Comparison of ENCODE assay signal across 25 cellular contexts in the genomic region with DNA sequence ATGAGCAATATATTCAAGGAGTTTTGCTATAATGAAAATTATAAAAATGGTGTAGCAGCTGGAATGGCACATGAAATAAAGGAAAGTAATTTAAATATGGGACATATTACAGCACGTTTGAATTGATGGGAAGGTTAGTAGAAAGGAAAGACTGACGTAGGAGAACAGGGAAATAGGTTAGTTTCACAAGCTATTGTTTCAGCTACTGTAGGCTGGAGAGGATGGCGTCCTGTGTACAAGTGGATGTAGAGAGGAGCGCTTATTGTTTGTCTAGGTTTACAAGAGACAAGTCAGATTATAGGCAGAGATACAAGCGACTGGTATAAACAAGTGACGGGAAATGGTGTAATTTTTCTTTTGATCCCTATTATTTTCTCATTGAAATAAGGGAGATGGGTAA.
"Had no signal": no experiment of that assay in that cellular context is flagged by ENCODE, and none has a peak within 500 bp of the region (broad histone marks: within the 10 kb centered on the region; RNA-seq: fewer than 3 reads in every experiment).

No MANE protein-coding gene starts in this region.

- H3K27me3 Mint-ChIP-seq: activated naive CD8-positive, alpha-beta T cell treated with anti-CD3 and anti-CD28 coated beads, Interleukin-2, amount 50 U/mL, for 24 hours; brain had no signal

- H3K4me3 Mint-ChIP-seq: activated CD4-positive, alpha-beta memory T cell treated with anti-CD3 and anti-CD28 coated beads for 36 hours; activated CD4-positive, alpha-beta T cell treated with anti-CD3 and anti-CD28 coated beads, Interleukin-2, amount 10 ng/mL, durations not matched to agents 7 days and 5 days; activated naive CD8-positive, alpha-beta T cell treated with anti-CD3 and anti-CD28 coated beads, Interleukin-2, amount 50 U/mL, for 24 hours; activated T-cell treated with anti-CD3 and anti-CD28 coated beads, Interleukin-2, amount 50 U/mL, for 4 hours; brain; central memory CD8-positive, alpha-beta T cell; T-cell had no signal

- H3K9me3 Mint-ChIP-seq: activated CD4-positive, alpha-beta memory T cell treated with anti-CD3 and anti-CD28 coated beads for 36 hours; activated CD4-positive, alpha-beta T cell treated with anti-CD3 and anti-CD28 coated beads, Interleukin-2, amount 10 ng/mL, durations not matched to agents 7 days and 5 days; brain; central memory CD8-positive, alpha-beta T cell had no signal

- DNase-seq: activated CD4-positive, alpha-beta memory T cell treated with anti-CD3 and anti-CD28 coated beads for 36 hours; activated CD4-positive, alpha-beta T cell treated with anti-CD3 and anti-CD28 coated beads, Interleukin-2, amount 10 ng/mL, durations not matched to agents 7 days and 5 days; activated CD4-positive, CD25-positive, alpha-beta regulatory T cell; activated CD8-positive, alpha-beta memory T cell treated with anti-CD3 and anti-CD28 coated beads for 24 hours; activated effector memory CD4-positive, alpha-beta T cell treated with anti-CD3 and anti-CD28 coated beads, Interleukin-2, amount 50 U/mL, for 16 hours; activated naive CD4-positive, alpha-beta T cell treated with Interleukin-2 at 50 U/mL for 16 hours; activated naive CD8-positive, alpha-beta T cell treated with anti-CD3 and anti-CD28 coated beads, Interleukin-2, amount 50 U/mL, for 24 hours; activated T-cell treated with anti-CD3 and anti-CD28 coated beads, Interleukin-2, amount 50 U/mL, for 4 hours; amniotic stem cell; Kasumi-1; KBM-7; NCI-H1048; NCI-H1417; NCI-H2081; NCI-H2171; NCI-H2227 treated with DMSO at 0.1 percent for 48 hours; NCI-H524 treated with DMSO at 0.1 percent for 48 hours; NCI-H774; SIG-M5; T-cell; T-helper 2 cell; T1000 had no signal

- H3K27ac Mint-ChIP-seq: activated CD4-positive, alpha-beta memory T cell treated with anti-CD3 and anti-CD28 coated beads for 36 hours; activated CD4-positive, alpha-beta T cell treated with anti-CD3 and anti-CD28 coated beads, Interleukin-2, amount 10 ng/mL, durations not matched to agents 7 days and 5 days; activated naive CD4-positive, alpha-beta T cell treated with anti-CD3 and anti-CD28 coated beads, Interleukin-2, amount 50 U/mL, for 72 hours; activated naive CD8-positive, alpha-beta T cell treated with anti-CD3 and anti-CD28 coated beads, Interleukin-2, amount 50 U/mL, for 24 hours; brain; T-cell had no signal

- H3K4me1 Mint-ChIP-seq: activated CD4-positive, alpha-beta T cell treated with anti-CD3 and anti-CD28 coated beads, Interleukin-2, amount 10 ng/mL, durations not matched to agents 7 days and 5 days; activated naive CD8-positive, alpha-beta T cell treated with anti-CD3 and anti-CD28 coated beads, Interleukin-2, amount 50 U/mL, for 24 hours; central memory CD8-positive, alpha-beta T cell; T-cell had no signal

- ATAC-seq: activated naive CD4-positive, alpha-beta T cell treated with anti-CD3 and anti-CD28 coated beads, Interleukin-2, amount 50 U/mL, for 72 hours; activated naive CD8-positive, alpha-beta T cell treated with anti-CD3 and anti-CD28 coated beads, Interleukin-2, amount 50 U/mL, for 24 hours; activated T-cell treated with anti-CD3 and anti-CD28 coated beads, Interleukin-2, amount 50 U/mL, for 4 hours; T-cell had no signal

- H3K36me3 Mint-ChIP-seq: activated CD4-positive, alpha-beta memory T cell treated with anti-CD3 and anti-CD28 coated beads for 36 hours; activated naive CD4-positive, alpha-beta T cell treated with anti-CD3 and anti-CD28 coated beads, Interleukin-2, amount 50 U/mL, for 72 hours; brain; T-cell had no signal
